In the genomic region with DNA sequence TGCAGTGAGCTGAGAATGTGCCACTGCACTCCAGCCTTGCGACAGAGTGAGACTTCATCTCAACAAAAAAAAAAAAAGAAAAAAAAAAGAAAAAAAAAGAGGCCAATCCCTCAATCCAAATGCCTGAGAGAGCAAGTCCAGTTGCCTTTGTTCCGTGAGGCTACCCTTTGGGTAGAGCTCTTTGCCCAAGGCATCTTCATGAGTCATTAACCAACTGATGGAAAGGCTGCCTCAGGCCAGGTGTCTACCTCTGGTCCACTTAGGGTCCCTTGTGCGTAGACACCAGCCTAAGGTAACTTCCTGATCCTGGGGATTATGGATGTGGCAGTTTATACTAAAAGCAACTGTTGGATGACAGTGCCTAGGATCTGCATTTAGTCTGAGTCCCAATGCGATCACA, we compare ENCODE assay signal across 21 cellular contexts.
"Had no signal": no experiment of that assay in that cellular context is flagged by ENCODE, and none has a peak within 500 bp of the region (broad histone marks: within the 10 kb centered on the region; RNA-seq: fewer than 3 reads in every experiment).

No MANE protein-coding gene starts in this region.

- H3K36me3 Mint-ChIP-seq: activated naive CD8-positive, alpha-beta T cell treated with anti-CD3 and anti-CD28 coated beads, Interleukin-2, amount 10 ng/mL, durations not matched to agents 7 days and 5 days; naive thymus-derived CD8-positive, alpha-beta T cell; WTC11 had no signal

- H3K27me3 ChIP-seq: esophagus squamous epithelium, gastroesophageal sphincter, tibial artery had no signal

- H3K9me3 ChIP-seq: esophagus squamous epithelium, gastroesophageal sphincter, prostate gland, tibial artery had no signal

- H3K4me3 Mint-ChIP-seq: activated naive CD8-positive, alpha-beta T cell treated with anti-CD3 and anti-CD28 coated beads, Interleukin-2, amount 10 ng/mL, durations not matched to agents 7 days and 5 days; activated T-cell treated with anti-CD3 and anti-CD28 coated beads, Interleukin-2, amount 50 U/mL, for 4 hours; endodermal cell; naive thymus-derived CD8-positive, alpha-beta T cell; stimulated activated naive CD8-positive, alpha-beta T cell treated with anti-CD3 and anti-CD28 coated beads, Interleukin-15, Interleukin-2, amounts not matched to agents 100 ng/mL and 50 ng/mL, for 24 hours; WTC11 had no signal

- H3K27ac Mint-ChIP-seq: activated naive CD8-positive, alpha-beta T cell treated with anti-CD3 and anti-CD28 coated beads, Interleukin-2, amount 10 ng/mL, durations not matched to agents 7 days and 5 days; endodermal cell; naive thymus-derived CD8-positive, alpha-beta T cell; stimulated activated naive CD8-positive, alpha-beta T cell treated with anti-CD3 and anti-CD28 coated beads, Interleukin-15, Interleukin-2, amounts not matched to agents 100 ng/mL and 50 ng/mL, for 24 hours; WTC11 had no signal

- H3K9me3 Mint-ChIP-seq: activated naive CD8-positive, alpha-beta T cell treated with anti-CD3 and anti-CD28 coated beads, Interleukin-2, amount 10 ng/mL, durations not matched to agents 7 days and 5 days; activated T-cell treated with anti-CD3 and anti-CD28 coated beads, Interleukin-2, amount 50 U/mL, for 4 hours; endodermal cell; naive thymus-derived CD8-positive, alpha-beta T cell; stimulated activated naive CD8-positive, alpha-beta T cell treated with anti-CD3 and anti-CD28 coated beads, Interleukin-15, Interleukin-2, amounts not matched to agents 100 ng/mL and 50 ng/mL, for 24 hours; WTC11 had no signal

- H3K4me1 Mint-ChIP-seq: WTC11 had no signal

- FAIRE-seq: islet of Langerhans had no signal

- H3K36me3 ChIP-seq: esophagus squamous epithelium, gastroesophageal sphincter, prostate gland, tibial artery had no signal

- DNase-seq: activated CD4-positive, alpha-beta T cell treated with anti-CD3 and anti-CD28 coated beads, Interleukin-2, amount 50 U/mL, for 4 hours; activated CD8-positive, alpha-beta memory T cell treated with anti-CD3 and anti-CD28 coated beads, Interleukin-2, amount 50 U/mL, for 48 hours; activated naive CD4-positive, alpha-beta T cell treated with Interleukin-2 at 50 U/mL for 16 hours; activated naive CD8-positive, alpha-beta T cell treated with anti-CD3 and anti-CD28 coated beads, Interleukin-2, amount 10 ng/mL, durations not matched to agents 7 days and 5 days; activated T-cell treated with anti-CD3 and anti-CD28 coated beads, Interleukin-2, amount 50 U/mL, for 4 hours; amygdala; cerebellar nuclear complex; endodermal cell; esophagus squamous epithelium; head of caudate nucleus; left cardiac atrium; naive thymus-derived CD8-positive, alpha-beta T cell; stimulated activated CD4-positive, alpha-beta T cell treated with anti-CD3 and anti-CD28 coated beads, Interleukin-4, amount 100 ng/mL, for 4 hours; T-helper 9 cell; tibial artery had no signal

- ATAC-seq: activated T-cell treated with anti-CD3 and anti-CD28 coated beads, Interleukin-2, amount 50 U/mL, for 4 hours; gastroesophageal sphincter; naive thymus-derived CD8-positive, alpha-beta T cell; WTC11 had no signal

- H3K4me1 ChIP-seq: gastroesophageal sphincter, prostate gland, tibial artery had no signal

- H3K4me3 ChIP-seq: coronary artery, esophagus squamous epithelium, gastroesophageal sphincter, prostate gland, tibial artery had no signal

- H3K27ac ChIP-seq: coronary artery, esophagus squamous epithelium, gastroesophageal sphincter, prostate gland, tibial artery had no signal
